Comparison of ENCODE assay signal across 24 cellular contexts in the genomic region with DNA sequence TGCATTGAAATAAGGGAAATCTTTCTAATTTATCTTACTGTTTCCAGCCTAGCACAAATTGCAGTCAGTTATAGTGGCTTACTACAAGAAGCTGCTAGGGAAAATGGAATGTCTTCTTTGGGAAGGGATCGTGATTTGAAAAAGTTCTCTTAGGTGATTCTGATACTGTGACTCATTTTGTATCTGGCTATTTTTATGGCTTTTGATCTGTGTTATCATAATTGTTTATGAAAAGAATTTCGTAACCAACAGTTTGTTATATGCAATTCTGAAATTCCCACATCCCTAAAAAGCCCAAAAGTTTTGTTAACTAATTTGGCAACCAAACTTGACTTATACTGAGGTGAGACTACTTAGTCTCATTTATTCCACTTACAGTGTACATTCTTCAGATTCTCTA.
"Had no signal": no experiment of that assay in that cellular context is flagged by ENCODE, and none has a peak within 500 bp of the region (broad histone marks: within the 10 kb centered on the region; RNA-seq: fewer than 3 reads in every experiment).

No MANE protein-coding gene starts in this region.

- H3K36me3 ChIP-seq: prostate gland, tibial artery had no signal

- H3K36me3 Mint-ChIP-seq: WTC11 had no signal

- H3K4me3 Mint-ChIP-seq: activated CD4-positive, alpha-beta memory T cell treated with anti-CD3 and anti-CD28 coated beads for 36 hours; activated CD4-positive, alpha-beta T cell treated with anti-CD3 and anti-CD28 coated beads for 36 hours; activated naive CD8-positive, alpha-beta T cell treated with anti-CD3 and anti-CD28 coated beads, Interleukin-2, amount 10 ng/mL, durations not matched to agents 7 days and 5 days; activated T-helper 1 cell treated with anti-CD3 and anti-CD28 coated beads, Interleukin-12 subunit alpha, Interleukin-12 subunit beta, Interleukin-2, Interleukin-4 antibody, amounts not matched to agents 30 ng/mL and 10 ng/mL and 1 ng/mL, durations not matched to agents 14 hours and 24 hours and 36 hours; neural crest cell; T-helper 2 cell treated with Interferon-gamma antibody and Interleukin-4, amounts not matched to agents 5 μg/mL and 100 μg/mL, for 36 hours; WTC11 had no signal

- DNase-seq: activated CD4-positive, alpha-beta memory T cell treated with anti-CD3 and anti-CD28 coated beads for 36 hours; activated CD4-positive, alpha-beta T cell treated with anti-CD3 and anti-CD28 coated beads for 36 hours; activated naive CD8-positive, alpha-beta T cell treated with anti-CD3 and anti-CD28 coated beads, Interleukin-2, amount 10 ng/mL, durations not matched to agents 7 days and 5 days; activated T-cell treated with anti-CD3 and anti-CD28 coated beads for 4 hours; anterior cingulate cortex; cortex of kidney; foreskin fibroblast; glutamatergic neuron; hypothalamus; midbrain; right cardiac atrium; stimulated activated CD4-positive, alpha-beta T cell treated with anti-CD3 and anti-CD28 coated beads, Interleukin-2, amount 100 ng/mL, for 24 hours; stimulated activated naive CD4-positive, alpha-beta T cell treated with Interleukin-2 at 50 U/mL for 16 hours; tibial artery had no signal

- H3K27me3 Mint-ChIP-seq: activated CD4-positive, alpha-beta memory T cell treated with anti-CD3 and anti-CD28 coated beads for 36 hours; activated CD4-positive, alpha-beta T cell treated with anti-CD3 and anti-CD28 coated beads for 36 hours; activated naive CD8-positive, alpha-beta T cell treated with anti-CD3 and anti-CD28 coated beads, Interleukin-2, amount 10 ng/mL, durations not matched to agents 7 days and 5 days; brain had no signal

- H3K4me1 ChIP-seq: prostate gland, tibial artery had no signal

- H3K9me3 Mint-ChIP-seq: activated CD4-positive, alpha-beta memory T cell treated with anti-CD3 and anti-CD28 coated beads for 36 hours; activated T-helper 1 cell treated with anti-CD3 and anti-CD28 coated beads, Interleukin-12 subunit alpha, Interleukin-12 subunit beta, Interleukin-2, Interleukin-4 antibody, amounts not matched to agents 30 ng/mL and 10 ng/mL and 1 ng/mL, durations not matched to agents 14 hours and 24 hours and 36 hours; T-helper 2 cell treated with Interferon-gamma antibody and Interleukin-4, amounts not matched to agents 5 μg/mL and 100 μg/mL, for 36 hours; WTC11 had no signal

- ATAC-seq: esophagus mucosa, WTC11 had no signal

- H3K9me3 ChIP-seq: prostate gland, tibial artery had no signal

- FAIRE-seq: keratinocyte, TTC549 had no signal

- H3K4me3 ChIP-seq: lung, prostate gland, tibial artery had no signal

- H3K27ac Mint-ChIP-seq: activated CD4-positive, alpha-beta memory T cell treated with anti-CD3 and anti-CD28 coated beads for 36 hours; activated CD4-positive, alpha-beta T cell treated with anti-CD3 and anti-CD28 coated beads for 36 hours; activated naive CD8-positive, alpha-beta T cell treated with anti-CD3 and anti-CD28 coated beads, Interleukin-2, amount 10 ng/mL, durations not matched to agents 7 days and 5 days; activated T-helper 1 cell treated with anti-CD3 and anti-CD28 coated beads, Interleukin-12 subunit alpha, Interleukin-12 subunit beta, Interleukin-2, Interleukin-4 antibody, amounts not matched to agents 30 ng/mL and 10 ng/mL and 1 ng/mL, durations not matched to agents 14 hours and 24 hours and 36 hours; T-helper 2 cell treated with Interferon-gamma antibody and Interleukin-4, amounts not matched to agents 5 μg/mL and 100 μg/mL, for 36 hours had no signal

- H3K27me3 ChIP-seq: tibial artery had no signal

- H3K27ac ChIP-seq: prostate gland, tibial artery had no signal
